Comparison of ENCODE assay signal across 8 cellular contexts in the genomic region with DNA sequence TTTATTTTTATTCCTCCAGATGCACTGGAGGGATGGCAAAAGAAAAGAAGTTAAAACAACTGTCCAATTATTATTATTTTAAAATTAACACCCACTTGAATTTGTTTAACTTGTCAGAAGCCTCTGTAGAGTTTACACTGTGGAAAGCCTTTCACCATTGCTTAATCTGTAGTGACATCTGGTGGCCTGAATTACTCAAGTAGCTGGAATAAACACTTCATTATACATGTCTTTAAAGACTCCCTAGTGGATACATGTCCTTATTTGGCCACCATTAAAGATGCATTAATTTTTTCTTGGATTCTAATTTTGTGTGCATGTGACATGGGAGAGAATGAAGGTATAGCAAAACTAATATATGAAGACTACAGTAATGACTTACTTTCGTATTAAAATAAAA.
DNase-seq lines count a peak whose midpoint lies in the region; TF ChIP-seq lines count a peak whose summit lies in the region.

No MANE protein-coding gene starts in this region.

- H3K27ac Mint-ChIP-seq in nephron progenitor cell = no peak overlapping the region

- H3K36me3 Mint-ChIP-seq in nephron progenitor cell (ENCODE audit: low read depth) = no peaks in the 10 kb centered on the region

- no peaks in the 10 kb centered on the region for H3K9me3 Mint-ChIP-seq in nephron progenitor cell

- no peaks in the 10 kb centered on the region for H3K4me1 ChIP-seq in colonic mucosa
- H3K4me1 ChIP-seq in tibial artery = no peaks in the 10 kb centered on the region

- POLR2A ChIA-PET in HEK293T (lab: Yijun Ruan, JAX) = no interaction called here

- no peaks in the 10 kb centered on the region for H3K4me1 Mint-ChIP-seq in nephron progenitor cell

- no peak overlapping the region for H3K9ac ChIP-seq in colonic mucosa (ENCODE audit: low read depth in 2 of 2, low read length in 2 of 2)

- intact Hi-C loops in colonic mucosa (cut with DNase I) (loop anchor here (5.0 kb wide), 1 partner anchor 1530 kb away; no protein-coding TSS in a partner anchor), tibial artery (cut with DNase I; ENCODE audit: low total_unique reads) (no loop called here)

- H3K9me3 ChIP-seq in colonic mucosa (no peaks in the 10 kb centered on the region), tibial artery (no peaks in the 10 kb centered on the region)

- DNase-seq in DMS114 treated with DMSO at 0.1 percent for 48 hours (lab: John Stamatoyannopoulos, UW; ENCODE audit: unreplicated experiment) (peak; percentile 19), HEK293T (ENCODE audit: extremely low spot score) (peak; percentile 20), NCI-H524 (lab: John Stamatoyannopoulos, UW) (peak; percentile 46 to 80), colonic mucosa (peak; percentile 36), nephron progenitor cell (peak; percentile 4), activated gamma-delta T cell treated with Interleukin-2 at 50 U/mL for 16 hours (no peak), tibial artery (no peak)
- DNase-seq in stimulated activated CD8-positive, alpha-beta memory T cell treated with anti-CD3 and anti-CD28 coated beads, Interleukin-4, amount 100 ng/mL, for 48 hours = no peak

- CTCF ChIA-PET in HEK293T (lab: Yijun Ruan, JAX) = no interaction called here

- peaks cover 4% of the 10 kb centered on the region for H3K27me3 Mint-ChIP-seq in nephron progenitor cell (ENCODE audit: low read depth, poor library complexity)

- no peak overlapping the region for H3K4me3 ChIP-seq in colonic mucosa
- H3K4me3 ChIP-seq in tibial artery = no peak overlapping the region

- H3K4me3 Mint-ChIP-seq in nephron progenitor cell = no peak overlapping the region

- no peaks in the 10 kb centered on the region for H3K27me3 ChIP-seq in colonic mucosa
- H3K27me3 ChIP-seq in tibial artery = no peaks in the 10 kb centered on the region

- H3K36me3 ChIP-seq in colonic mucosa = no peaks in the 10 kb centered on the region
- no peaks in the 10 kb centered on the region for H3K36me3 ChIP-seq in tibial artery

- H3K27ac ChIP-seq in colonic mucosa (no peak overlapping the region), tibial artery (no peak overlapping the region)

- TF ChIP-seq CTCF in colonic mucosa (IDR thresholded peaks at IDR 0.05) = peak; percentile 36
- TF ChIP-seq CTCF in nephron progenitor cell (IDR thresholded peaks at IDR 0.05) = peak; percentile 64
- peak in 1 of 2 experiments; percentile 25 for TF ChIP-seq CTCF in tibial artery (IDR thresholded peaks at IDR 0.05)

TF ChIP-seq in HEK293T, 16 proteins besides CTCF, POLR2A, EP300 and RAD21:
- no peak for TF ChIP-seq ELF4 (IDR thresholded peaks at IDR 0.05)
- TF ChIP-seq ARNT (IDR thresholded peaks at IDR 0.05) = no peak
- no peak for TF ChIP-seq LEF1 (IDR thresholded peaks at IDR 0.05; ENCODE audit: borderline replicate concordance)
- no peak for TF ChIP-seq ZNF384 (IDR thresholded peaks at IDR 0.05)
- TF ChIP-seq FOXM1 (IDR thresholded peaks at IDR 0.05; ENCODE audit: borderline replicate concordance) = no peak
- no peak for TF ChIP-seq SP1 (IDR thresholded peaks at IDR 0.05)
- TF ChIP-seq L3MBTL2 (conservative IDR thresholded peaks at IDR 0.05) = no peak
- TF ChIP-seq FOXA1 (IDR thresholded peaks at IDR 0.05) = no peak
- TF ChIP-seq TARDBP (IDR thresholded peaks at IDR 0.05) = no peak
- TF ChIP-seq SUZ12 (IDR thresholded peaks at IDR 0.05) = no peak
- no peak for TF ChIP-seq FOXK2 (IDR thresholded peaks at IDR 0.05)
- no peak for TF ChIP-seq NFRKB (IDR thresholded peaks at IDR 0.05)
- TF ChIP-seq PKNOX1 (IDR thresholded peaks at IDR 0.05) = no peak

Comparison
In these comparisons a context has a peak if more than half of its experiments do, and no peak if none do; other contexts are left out.
1. DNase-seq: peak in DMS114 treated with DMSO at 0.1 percent for 48 hours (single experiment), HEK293T (single experiment), NCI-H524 (2 of 2), colonic mucosa (single experiment) and nephron progenitor cell (single experiment); none in activated gamma-delta T cell treated with Interleukin-2 at 50 U/mL for 16 hours (single experiment), stimulated activated CD8-positive, alpha-beta memory T cell treated with anti-CD3 and anti-CD28 coated beads, Interleukin-4, amount 100 ng/mL, for 48 hours (single experiment) and tibial artery (0 of 2).